In genomic region chr11:134632347-134633119, GRCh38 we compare ENCODE assay signal across 1 cellular context.
TF ChIP-seq lines count a peak whose summit lies in the region.

No MANE protein-coding gene starts in this region.

TF ChIP-seq in H1, 55 proteins besides CTCF, POLR2A, EP300 and RAD21:
- TF ChIP-seq, protein P1, sequence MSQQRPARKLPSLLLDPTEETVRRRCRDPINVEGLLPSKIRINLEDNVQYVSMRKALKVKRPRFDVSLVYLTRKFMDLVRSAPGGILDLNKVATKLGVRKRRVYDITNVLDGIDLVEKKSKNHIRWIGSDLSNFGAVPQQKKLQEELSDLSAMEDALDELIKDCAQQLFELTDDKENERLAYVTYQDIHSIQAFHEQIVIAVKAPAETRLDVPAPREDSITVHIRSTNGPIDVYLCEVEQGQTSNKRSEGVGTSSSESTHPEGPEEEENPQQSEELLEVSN (IDR thresholded peaks at IDR 0.05) = no peak
- TF ChIP-seq MAFK (IDR thresholded peaks at IDR 0.05; ENCODE audit: low read depth, low read length) (no peak), CBX8 (IDR thresholded peaks at IDR 0.05; ENCODE audit: borderline replicate concordance, low read depth, low read length) (no peak), RBBP5 (IDR thresholded peaks at IDR 0.05; ENCODE audit: borderline replicate concordance, low read depth, low read length) (no peak), CHD2 (IDR thresholded peaks at IDR 0.05; ENCODE audit: low read length) (no peak), SP1 (IDR thresholded peaks at IDR 0.05; ENCODE audit: low read depth, low read length) (no peak), ASH2L (IDR thresholded peaks at IDR 0.05; ENCODE audit: low read length) (no peak), KDM4A (IDR thresholded peaks at IDR 0.05; ENCODE audit: low read depth, low read length, severe bottlenecking) (no peak)
